In the genomic region with DNA sequence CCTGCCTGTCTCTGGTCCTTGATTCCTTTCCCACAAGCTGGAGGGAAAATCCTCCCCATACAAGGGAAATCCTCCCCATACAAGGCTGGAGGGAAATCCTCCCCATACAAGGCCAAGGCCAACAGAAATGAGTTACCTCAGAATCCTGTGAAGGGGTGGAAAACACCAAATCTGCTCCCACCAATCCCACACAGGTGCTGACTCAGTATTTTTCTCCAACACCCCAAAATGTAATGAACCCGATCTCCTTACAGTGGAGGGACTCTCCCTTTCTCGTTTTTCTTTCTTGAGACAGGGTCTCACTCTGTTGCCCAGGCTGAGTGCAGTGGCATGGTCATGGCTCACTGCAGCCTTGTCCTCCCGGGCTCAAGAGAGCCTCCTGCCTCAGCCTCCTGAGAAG, we compare ENCODE assay signal across 1 cellular context.
TF ChIP-seq lines count a peak whose summit lies in the region.

No MANE protein-coding gene starts in this region.

TF ChIP-seq in GM23338, 12 proteins besides CTCF, POLR2A, EP300 and RAD21 (continued from another document):
- TF ChIP-seq, protein P1, sequence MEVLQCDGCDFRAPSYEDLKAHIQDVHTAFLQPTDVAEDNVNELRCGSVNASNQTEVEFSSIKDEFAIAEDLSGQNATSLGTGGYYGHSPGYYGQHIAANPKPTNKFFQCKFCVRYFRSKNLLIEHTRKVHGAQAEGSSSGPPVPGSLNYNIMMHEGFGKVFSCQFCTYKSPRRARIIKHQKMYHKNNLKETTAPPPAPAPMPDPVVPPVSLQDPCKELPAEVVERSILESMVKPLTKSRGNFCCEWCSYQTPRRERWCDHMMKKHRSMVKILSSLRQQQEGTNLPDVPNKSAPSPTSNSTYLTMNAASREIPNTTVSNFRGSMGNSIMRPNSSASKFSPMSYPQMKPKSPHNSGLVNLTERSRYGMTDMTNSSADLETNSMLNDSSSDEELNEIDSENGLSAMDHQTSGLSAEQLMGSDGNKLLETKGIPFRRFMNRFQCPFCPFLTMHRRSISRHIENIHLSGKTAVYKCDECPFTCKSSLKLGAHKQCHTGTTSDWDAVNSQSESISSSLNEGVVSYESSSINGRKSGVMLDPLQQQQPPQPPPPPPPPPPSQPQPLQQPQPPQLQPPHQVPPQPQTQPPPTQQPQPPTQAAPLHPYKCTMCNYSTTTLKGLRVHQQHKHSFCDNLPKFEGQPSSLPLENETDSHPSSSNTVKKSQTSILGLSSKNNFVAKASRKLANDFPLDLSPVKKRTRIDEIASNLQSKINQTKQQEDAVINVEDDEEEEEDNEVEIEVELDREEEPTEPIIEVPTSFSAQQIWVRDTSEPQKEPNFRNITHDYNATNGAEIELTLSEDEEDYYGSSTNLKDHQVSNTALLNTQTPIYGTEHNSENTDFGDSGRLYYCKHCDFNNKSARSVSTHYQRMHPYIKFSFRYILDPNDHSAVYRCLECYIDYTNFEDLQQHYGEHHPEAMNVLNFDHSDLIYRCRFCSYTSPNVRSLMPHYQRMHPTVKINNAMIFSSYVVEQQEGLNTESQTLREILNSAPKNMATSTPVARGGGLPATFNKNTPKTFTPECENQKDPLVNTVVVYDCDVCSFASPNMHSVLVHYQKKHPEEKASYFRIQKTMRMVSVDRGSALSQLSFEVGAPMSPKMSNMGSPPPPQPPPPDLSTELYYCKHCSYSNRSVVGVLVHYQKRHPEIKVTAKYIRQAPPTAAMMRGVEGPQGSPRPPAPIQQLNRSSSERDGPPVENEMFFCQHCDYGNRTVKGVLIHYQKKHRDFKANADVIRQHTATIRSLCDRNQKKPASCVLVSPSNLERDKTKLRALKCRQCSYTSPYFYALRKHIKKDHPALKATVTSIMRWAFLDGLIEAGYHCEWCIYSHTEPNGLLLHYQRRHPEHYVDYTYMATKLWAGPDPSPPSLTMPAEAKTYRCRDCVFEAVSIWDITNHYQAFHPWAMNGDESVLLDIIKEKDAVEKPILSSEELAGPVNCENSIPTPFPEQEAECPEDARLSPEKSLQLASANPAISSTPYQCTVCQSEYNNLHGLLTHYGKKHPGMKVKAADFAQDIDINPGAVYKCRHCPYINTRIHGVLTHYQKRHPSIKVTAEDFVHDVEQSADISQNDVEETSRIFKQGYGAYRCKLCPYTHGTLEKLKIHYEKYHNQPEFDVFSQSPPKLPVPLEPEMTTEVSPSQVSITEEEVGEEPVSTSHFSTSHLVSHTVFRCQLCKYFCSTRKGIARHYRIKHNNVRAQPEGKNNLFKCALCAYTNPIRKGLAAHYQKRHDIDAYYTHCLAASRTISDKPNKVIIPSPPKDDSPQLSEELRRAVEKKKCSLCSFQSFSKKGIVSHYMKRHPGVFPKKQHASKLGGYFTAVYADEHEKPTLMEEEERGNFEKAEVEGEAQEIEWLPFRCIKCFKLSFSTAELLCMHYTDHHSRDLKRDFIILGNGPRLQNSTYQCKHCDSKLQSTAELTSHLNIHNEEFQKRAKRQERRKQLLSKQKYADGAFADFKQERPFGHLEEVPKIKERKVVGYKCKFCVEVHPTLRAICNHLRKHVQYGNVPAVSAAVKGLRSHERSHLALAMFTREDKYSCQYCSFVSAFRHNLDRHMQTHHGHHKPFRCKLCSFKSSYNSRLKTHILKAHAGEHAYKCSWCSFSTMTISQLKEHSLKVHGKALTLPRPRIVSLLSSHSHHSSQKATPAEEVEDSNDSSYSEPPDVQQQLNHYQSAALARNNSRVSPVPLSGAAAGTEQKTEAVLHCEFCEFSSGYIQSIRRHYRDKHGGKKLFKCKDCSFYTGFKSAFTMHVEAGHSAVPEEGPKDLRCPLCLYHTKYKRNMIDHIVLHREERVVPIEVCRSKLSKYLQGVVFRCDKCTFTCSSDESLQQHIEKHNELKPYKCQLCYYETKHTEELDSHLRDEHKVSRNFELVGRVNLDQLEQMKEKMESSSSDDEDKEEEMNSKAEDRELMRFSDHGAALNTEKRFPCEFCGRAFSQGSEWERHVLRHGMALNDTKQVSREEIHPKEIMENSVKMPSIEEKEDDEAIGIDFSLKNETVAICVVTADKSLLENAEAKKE (CRISPR knock-in tag; IDR thresholded peaks at IDR 0.05), result no peak
